ENCODE assay signal across 8 cellular contexts in the genomic region with DNA sequence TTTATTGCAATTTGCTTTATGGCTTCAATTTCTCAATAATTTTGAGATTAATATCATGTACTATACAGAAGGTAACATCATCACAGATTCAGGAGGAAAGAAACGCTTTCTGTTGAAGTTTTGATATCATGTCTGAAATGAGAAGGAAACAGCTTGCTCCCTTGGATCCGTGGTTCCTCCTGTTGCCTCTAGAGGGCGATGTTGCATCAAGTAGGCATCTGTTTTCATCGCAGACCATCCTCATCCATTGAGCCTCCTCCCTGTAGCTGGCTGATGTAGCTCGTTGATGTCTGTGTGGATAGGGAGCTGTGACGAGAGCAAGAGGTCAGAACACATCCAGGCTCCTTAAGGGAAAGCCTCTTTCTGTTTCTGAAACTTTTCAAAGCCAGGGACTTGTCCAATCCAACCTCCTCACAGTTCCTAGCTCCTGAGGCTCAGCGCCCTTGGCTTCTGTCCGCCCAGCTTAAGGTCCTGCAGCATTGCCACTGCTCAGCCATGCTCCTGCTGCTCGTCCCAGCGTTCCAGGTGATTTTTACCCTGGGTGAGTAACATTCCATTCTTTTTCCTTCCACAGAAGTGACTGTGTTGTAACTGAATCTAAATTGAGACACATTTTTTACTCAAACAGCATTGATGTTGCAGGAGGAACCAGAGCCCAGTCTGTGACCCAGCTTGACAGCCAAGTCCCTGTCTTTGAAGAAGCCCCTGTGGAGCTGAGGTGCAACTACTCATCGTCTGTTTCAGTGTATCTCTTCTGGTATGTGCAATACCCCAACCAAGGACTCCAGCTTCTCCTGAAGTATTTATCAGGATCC.
DNase-seq lines count a peak whose midpoint lies in the region; ATAC-seq, FAIRE-seq and TF ChIP-seq lines count a peak whose summit lies in the region.

No MANE protein-coding gene starts in this region.

- no TSS peak for BruUV-seq in endothelial cell of umbilical vein (replicated peaks; lab: Mats Ljungman, UMichigan)

- H3K27me3 ChIP-seq in endothelial cell of umbilical vein (ENCODE audit: control insufficient read depth in 2 of 2, insufficient read depth in 2 of 2, low read length in 2 of 2) (peaks cover 7 to 10% of the 10 kb centered on the region in 2 experiments), vagina (no peaks in the 10 kb centered on the region)

- no peak for TF ChIP-seq POLR2A in endothelial cell of umbilical vein (IDR thresholded peaks at IDR 0.05; ENCODE audit: low read depth, low read length)
- TF ChIP-seq POLR2A in vagina (IDR thresholded peaks at IDR 0.05), result no peak

- H3K36me3 Mint-ChIP-seq in nephron (ENCODE audit: low read depth), result no peaks in the 10 kb centered on the region

- CTCF ChIA-PET in endothelial cell of umbilical vein (lab: Charles Lee), result interaction anchor here (0.6 to 5.5 kb wide), 56 partner anchors 8 to 343 kb away, joined by 3 to 184 read pairs (median 6); no protein-coding TSS in a partner anchor

- dilution Hi-C loops in endothelial cell of umbilical vein (cut with MboI; ENCODE audit: extremely low pct_ligation_motif_present, low sequenced_read_pairs), result no loop called here

- no peak for ATAC-seq in HG03039 (IDR thresholded peaks at IDR 0.05; ENCODE audit: unreplicated experiment)

- peaks cover 26% of the 10 kb centered on the region for H3K27me3 Mint-ChIP-seq in nephron (ENCODE audit: low read depth)

- no peaks in the 10 kb centered on the region for H3K79me2 ChIP-seq in endothelial cell of umbilical vein (ENCODE audit: control insufficient read depth, insufficient read depth, low read length)

- POLR2A ChIA-PET in endothelial cell of umbilical vein (lab: Charles Lee), result no interaction called here

- no peaks in the 10 kb centered on the region for H4K20me1 ChIP-seq in endothelial cell of umbilical vein (replicated peaks; ENCODE audit: control insufficient read depth, extremely low read depth, insufficient read depth, low read length)

- FAIRE-seq in endothelial cell of umbilical vein (lab: Jason Lieb, UNC), result peak; percentile 88

- no peaks in the 10 kb centered on the region for H3K9me1 ChIP-seq in endothelial cell of umbilical vein (replicated peaks; ENCODE audit: control insufficient read depth, extremely low read depth, insufficient read depth, low read length)

- H3K4me1 ChIP-seq in endothelial cell of umbilical vein (ENCODE audit: control insufficient read depth, extremely low read depth, insufficient read depth, low read length), result no peaks in the 10 kb centered on the region
- H3K4me1 ChIP-seq in vagina, result no peaks in the 10 kb centered on the region

- H3K4me2 ChIP-seq in endothelial cell of umbilical vein (ENCODE audit: insufficient read depth, low read length), result no peak overlapping the region

- H3K4me3 Mint-ChIP-seq in nephron, result no peak overlapping the region

- no peaks in the 10 kb centered on the region for H3K4me1 Mint-ChIP-seq in nephron

- no peak overlapping the region for H3K9ac ChIP-seq in endothelial cell of umbilical vein (replicated peaks; ENCODE audit: extremely low read depth, insufficient read depth, low read length)

- H3K9me3 ChIP-seq in endothelial cell of umbilical vein (replicated peaks; ENCODE audit: control insufficient read depth, insufficient read depth, low read length) (no peaks in the 10 kb centered on the region), vagina (no peaks in the 10 kb centered on the region)

- intact Hi-C loops in endothelial cell of umbilical vein (cut with micrococcal nuclease), result loop anchor here (2.0 kb wide), 1 partner anchor 60 kb away; no protein-coding TSS in a partner anchor
- intact Hi-C loops in vagina (cut with DNase I), result no loop called here

- TF ChIP-seq CTCF in GM12873 (IDR thresholded peaks at IDR 0.05; ENCODE audit: insufficient read depth, low read depth, low read length, missing control alignments), result peak; percentile 94
- TF ChIP-seq CTCF in endothelial cell of umbilical vein (IDR thresholded peaks at IDR 0.05; ENCODE audit: extremely low read depth in 1 of 2, insufficient read depth in 1 of 2, low read depth in 1 of 2, low read length in 2 of 2), result peak; percentile 78 to 87
- TF ChIP-seq CTCF in nephron (IDR thresholded peaks at IDR 0.05; ENCODE audit: unreplicated experiment in 3 of 3), result peak; percentile 43 to 69 (median 49)
- peak in 1 of 3 experiments; percentile 31 for TF ChIP-seq CTCF in vagina (IDR thresholded peaks at IDR 0.05)

- in situ Hi-C loops in ACHN (cut with HindIII; ENCODE audit: low pct_ligation_motif_present, low pct_unique_long_range_greater_than_20kb, low sequenced_read_pairs), result no loop called here

- H3K36me3 ChIP-seq in endothelial cell of umbilical vein (ENCODE audit: control insufficient read depth in 2 of 2, extremely low read depth in 1 of 2, insufficient read depth in 2 of 2, low read length in 2 of 2) (no peaks in the 10 kb centered on the region), vagina (no peaks in the 10 kb centered on the region)

- DNase-seq in ACHN (peak; percentile 46), MV-4-11 (lab: John Stamatoyannopoulos, UW) (peak; percentile 27), endothelial cell of umbilical vein (ENCODE audit: low read depth, low spot score) (peak; percentile 41), vagina (ENCODE audit: extremely low spot score in 2 of 2) (no peak)
- DNase-seq in activated CD4-positive, alpha-beta T cell treated with anti-CD3 and anti-CD28 coated beads, Interleukin-2, amount 50 U/mL, for 48 hours, result peak; percentile 57 to 63

- no peak overlapping the region for H2AFZ ChIP-seq in endothelial cell of umbilical vein (ENCODE audit: low read depth, low read length)

- H3K27ac ChIP-seq in endothelial cell of umbilical vein (ENCODE audit: insufficient read depth, low read depth, low read length), result no peak overlapping the region
- no peak overlapping the region for H3K27ac ChIP-seq in vagina

- no peak overlapping the region for H3K27ac Mint-ChIP-seq in nephron

- H3K4me3 ChIP-seq in endothelial cell of umbilical vein (replicated peaks in 1 of 3; ENCODE audit: insufficient read depth in 1 of 3, low read depth in 1 of 3, low read length in 3 of 3) (no peak overlapping the region), vagina (no peak overlapping the region)

- no peaks in the 10 kb centered on the region for H3K9me3 Mint-ChIP-seq in nephron

TF ChIP-seq in endothelial cell of umbilical vein, 7 proteins besides CTCF, POLR2A, EP300 and RAD21:
- TF ChIP-seq EZH2 (IDR thresholded peaks at IDR 0.05; ENCODE audit: borderline replicate concordance, low read depth, low read length, severe bottlenecking), result no peak
- TF ChIP-seq, protein P1, sequence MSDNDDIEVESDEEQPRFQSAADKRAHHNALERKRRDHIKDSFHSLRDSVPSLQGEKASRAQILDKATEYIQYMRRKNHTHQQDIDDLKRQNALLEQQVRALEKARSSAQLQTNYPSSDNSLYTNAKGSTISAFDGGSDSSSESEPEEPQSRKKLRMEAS (IDR thresholded peaks at IDR 0.05; ENCODE audit: insufficient read depth, insufficient read length), result no peak
- TF ChIP-seq POLR2AphosphoS5 (IDR thresholded peaks at IDR 0.05; ENCODE audit: insufficient read depth, low read depth, low read length), result no peak
- TF ChIP-seq FOS (IDR thresholded peaks at IDR 0.05; ENCODE audit: borderline replicate concordance, insufficient read depth, low read length), result no peak
- no peak for TF ChIP-seq GATA2 (IDR thresholded peaks at IDR 0.05; ENCODE audit: insufficient read depth, insufficient read length, low read depth, low read length)
- TF ChIP-seq MYC (IDR thresholded peaks at IDR 0.05; ENCODE audit: low read depth, low read length), result no peak
- no peak for TF ChIP-seq JUN (IDR thresholded peaks at IDR 0.05; ENCODE audit: borderline replicate concordance, insufficient read depth, insufficient read length, low read depth)

Comparison
In these comparisons a context has a peak if more than half of its experiments do, and no peak if none do; other contexts are left out.
1. DNase-seq: peak in ACHN (single experiment), MV-4-11 (single experiment), activated CD4-positive, alpha-beta T cell treated with anti-CD3 and anti-CD28 coated beads, Interleukin-2, amount 50 U/mL, for 48 hours (2 of 2) and endothelial cell of umbilical vein (single experiment); none in vagina (0 of 2).